ENCODE assay signal across 1 cellular context in genomic region chr6:30654798-30655742, GRCh38.
TF ChIP-seq lines count a peak whose summit lies in the region.

No MANE protein-coding gene starts in this region.

TF ChIP-seq in HepG2, 621 proteins besides CTCF, POLR2A, EP300 and RAD21 (continued from another document and continues in another):
- peak; percentile 96 for TF ChIP-seq ARID4A (CRISPR knock-in tag; IDR thresholded peaks at IDR 0.05; ENCODE audit: borderline replicate concordance)
- TF ChIP-seq ATRX (CRISPR knock-in tag; IDR thresholded peaks at IDR 0.05; ENCODE audit: borderline replicate concordance) = no peak
- TF ChIP-seq, protein P1, sequence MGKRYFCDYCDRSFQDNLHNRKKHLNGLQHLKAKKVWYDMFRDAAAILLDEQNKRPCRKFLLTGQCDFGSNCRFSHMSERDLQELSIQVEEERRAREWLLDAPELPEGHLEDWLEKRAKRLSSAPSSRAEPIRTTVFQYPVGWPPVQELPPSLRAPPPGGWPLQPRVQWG (CRISPR knock-in tag; IDR thresholded peaks at IDR 0.05; ENCODE audit: borderline replicate concordance, low read depth) = no peak
- no peak for TF ChIP-seq PAWR (CRISPR knock-in tag; IDR thresholded peaks at IDR 0.05; ENCODE audit: borderline replicate concordance)
- TF ChIP-seq ZSCAN30 (CRISPR knock-in tag; IDR thresholded peaks at IDR 0.05) = no peak
- no peak for TF ChIP-seq LRRFIP1 (CRISPR knock-in tag; conservative IDR thresholded peaks at IDR 0.05)
- peak; percentile 69; the same call in 1 of the 2 replicates for TF ChIP-seq ZNF572 (CRISPR knock-in tag; IDR thresholded peaks at IDR 0.05)
- TF ChIP-seq ZNF354B (CRISPR knock-in tag; IDR thresholded peaks at IDR 0.05) = no peak
- no peak for TF ChIP-seq ZNF256 (CRISPR knock-in tag; conservative IDR thresholded peaks at IDR 0.05)
- peak; percentile 77; the same call in 1 of the 2 replicates for TF ChIP-seq ZNF775 (CRISPR knock-in tag; IDR thresholded peaks at IDR 0.05; ENCODE audit: borderline replicate concordance)
- TF ChIP-seq, protein P2, sequence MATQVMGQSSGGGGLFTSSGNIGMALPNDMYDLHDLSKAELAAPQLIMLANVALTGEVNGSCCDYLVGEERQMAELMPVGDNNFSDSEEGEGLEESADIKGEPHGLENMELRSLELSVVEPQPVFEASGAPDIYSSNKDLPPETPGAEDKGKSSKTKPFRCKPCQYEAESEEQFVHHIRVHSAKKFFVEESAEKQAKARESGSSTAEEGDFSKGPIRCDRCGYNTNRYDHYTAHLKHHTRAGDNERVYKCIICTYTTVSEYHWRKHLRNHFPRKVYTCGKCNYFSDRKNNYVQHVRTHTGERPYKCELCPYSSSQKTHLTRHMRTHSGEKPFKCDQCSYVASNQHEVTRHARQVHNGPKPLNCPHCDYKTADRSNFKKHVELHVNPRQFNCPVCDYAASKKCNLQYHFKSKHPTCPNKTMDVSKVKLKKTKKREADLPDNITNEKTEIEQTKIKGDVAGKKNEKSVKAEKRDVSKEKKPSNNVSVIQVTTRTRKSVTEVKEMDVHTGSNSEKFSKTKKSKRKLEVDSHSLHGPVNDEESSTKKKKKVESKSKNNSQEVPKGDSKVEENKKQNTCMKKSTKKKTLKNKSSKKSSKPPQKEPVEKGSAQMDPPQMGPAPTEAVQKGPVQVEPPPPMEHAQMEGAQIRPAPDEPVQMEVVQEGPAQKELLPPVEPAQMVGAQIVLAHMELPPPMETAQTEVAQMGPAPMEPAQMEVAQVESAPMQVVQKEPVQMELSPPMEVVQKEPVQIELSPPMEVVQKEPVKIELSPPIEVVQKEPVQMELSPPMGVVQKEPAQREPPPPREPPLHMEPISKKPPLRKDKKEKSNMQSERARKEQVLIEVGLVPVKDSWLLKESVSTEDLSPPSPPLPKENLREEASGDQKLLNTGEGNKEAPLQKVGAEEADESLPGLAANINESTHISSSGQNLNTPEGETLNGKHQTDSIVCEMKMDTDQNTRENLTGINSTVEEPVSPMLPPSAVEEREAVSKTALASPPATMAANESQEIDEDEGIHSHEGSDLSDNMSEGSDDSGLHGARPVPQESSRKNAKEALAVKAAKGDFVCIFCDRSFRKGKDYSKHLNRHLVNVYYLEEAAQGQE (IDR thresholded peaks at IDR 0.05; ENCODE audit: borderline replicate concordance in 1 of 2, low read depth in 1 of 2, low read length in 2 of 2) = peak in 1 of 2 experiments; percentile 25; a peak in 1 of 4 replicates
- TF ChIP-seq TSC22D2 (CRISPR knock-in tag; IDR thresholded peaks at IDR 0.05; ENCODE audit: borderline replicate concordance) = no peak; the same call in 1 of the 2 replicates
- TF ChIP-seq HMGA1 (CRISPR knock-in tag; conservative IDR thresholded peaks at IDR 0.05) = no peak
- TF ChIP-seq, protein P3, sequence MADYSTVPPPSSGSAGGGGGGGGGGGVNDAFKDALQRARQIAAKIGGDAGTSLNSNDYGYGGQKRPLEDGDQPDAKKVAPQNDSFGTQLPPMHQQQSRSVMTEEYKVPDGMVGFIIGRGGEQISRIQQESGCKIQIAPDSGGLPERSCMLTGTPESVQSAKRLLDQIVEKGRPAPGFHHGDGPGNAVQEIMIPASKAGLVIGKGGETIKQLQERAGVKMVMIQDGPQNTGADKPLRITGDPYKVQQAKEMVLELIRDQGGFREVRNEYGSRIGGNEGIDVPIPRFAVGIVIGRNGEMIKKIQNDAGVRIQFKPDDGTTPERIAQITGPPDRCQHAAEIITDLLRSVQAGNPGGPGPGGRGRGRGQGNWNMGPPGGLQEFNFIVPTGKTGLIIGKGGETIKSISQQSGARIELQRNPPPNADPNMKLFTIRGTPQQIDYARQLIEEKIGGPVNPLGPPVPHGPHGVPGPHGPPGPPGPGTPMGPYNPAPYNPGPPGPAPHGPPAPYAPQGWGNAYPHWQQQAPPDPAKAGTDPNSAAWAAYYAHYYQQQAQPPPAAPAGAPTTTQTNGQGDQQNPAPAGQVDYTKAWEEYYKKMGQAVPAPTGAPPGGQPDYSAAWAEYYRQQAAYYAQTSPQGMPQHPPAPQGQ (CRISPR knock-in tag; IDR thresholded peaks at IDR 0.05; ENCODE audit: borderline replicate concordance) = peak; percentile 90; the same call in 1 of the 2 replicates
- no peak for TF ChIP-seq E2F5 (CRISPR knock-in tag; conservative IDR thresholded peaks at IDR 0.05)
- no peak for TF ChIP-seq PRMT3 (CRISPR knock-in tag; IDR thresholded peaks at IDR 0.05; ENCODE audit: borderline replicate concordance, low read depth)
- no peak for TF ChIP-seq AGO2 (optimal IDR thresholded peaks at IDR 0.05; ENCODE audit: low read depth, low read length)
- TF ChIP-seq NFATC3 (CRISPR knock-in tag; IDR thresholded peaks at IDR 0.05) = no peak
- no peak for TF ChIP-seq DR1 (CRISPR knock-in tag; IDR thresholded peaks at IDR 0.05)
- TF ChIP-seq, protein P4, sequence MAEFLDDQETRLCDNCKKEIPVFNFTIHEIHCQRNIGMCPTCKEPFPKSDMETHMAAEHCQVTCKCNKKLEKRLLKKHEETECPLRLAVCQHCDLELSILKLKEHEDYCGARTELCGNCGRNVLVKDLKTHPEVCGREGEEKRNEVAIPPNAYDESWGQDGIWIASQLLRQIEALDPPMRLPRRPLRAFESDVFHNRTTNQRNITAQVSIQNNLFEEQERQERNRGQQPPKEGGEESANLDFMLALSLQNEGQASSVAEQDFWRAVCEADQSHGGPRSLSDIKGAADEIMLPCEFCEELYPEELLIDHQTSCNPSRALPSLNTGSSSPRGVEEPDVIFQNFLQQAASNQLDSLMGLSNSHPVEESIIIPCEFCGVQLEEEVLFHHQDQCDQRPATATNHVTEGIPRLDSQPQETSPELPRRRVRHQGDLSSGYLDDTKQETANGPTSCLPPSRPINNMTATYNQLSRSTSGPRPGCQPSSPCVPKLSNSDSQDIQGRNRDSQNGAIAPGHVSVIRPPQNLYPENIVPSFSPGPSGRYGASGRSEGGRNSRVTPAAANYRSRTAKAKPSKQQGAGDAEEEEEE (CRISPR knock-in tag; IDR thresholded peaks at IDR 0.05; ENCODE audit: borderline replicate concordance) = no peak; the same call in 1 of the 2 replicates
- no peak for TF ChIP-seq ZC3H4 (CRISPR knock-in tag; IDR thresholded peaks at IDR 0.05; ENCODE audit: borderline replicate concordance)
- TF ChIP-seq NR2F2 (IDR thresholded peaks at IDR 0.05; ENCODE audit: borderline replicate concordance, low read depth) = peak; percentile 46; the same call in 1 of the 2 replicates
- peak; percentile 99 for TF ChIP-seq FOXO1 (CRISPR knock-in tag; IDR thresholded peaks at IDR 0.05)
- TF ChIP-seq SOX13 (IDR thresholded peaks at IDR 0.05) = peak; percentile 81
- TF ChIP-seq SOX13 (CRISPR knock-in tag; conservative IDR thresholded peaks at IDR 0.05 in 1 of 2, IDR thresholded peaks at IDR 0.05 in 1 of 2) = peak in 1 of 2 experiments; percentile 97; a peak in 2 of 4 replicates
- no peak for TF ChIP-seq MTA3 (CRISPR knock-in tag; IDR thresholded peaks at IDR 0.05)
- peak; percentile 98 for TF ChIP-seq TFAP4 (IDR thresholded peaks at IDR 0.05; ENCODE audit: borderline replicate concordance, low read depth)
- no peak for TF ChIP-seq ZFYVE20 (CRISPR knock-in tag; IDR thresholded peaks at IDR 0.05; ENCODE audit: borderline replicate concordance, low read depth)
- no peak; the same call in 1 of the 2 replicates for TF ChIP-seq NFRKB (IDR thresholded peaks at IDR 0.05)
- no peak for TF ChIP-seq ZNF3 (CRISPR knock-in tag; IDR thresholded peaks at IDR 0.05)
- peak; percentile 45; the same call in 1 of the 2 replicates for TF ChIP-seq TMF1 (CRISPR knock-in tag; IDR thresholded peaks at IDR 0.05; ENCODE audit: low read depth)
- TF ChIP-seq ZMYM3 (CRISPR knock-in tag; IDR thresholded peaks at IDR 0.05) = peak; percentile 70
- 0 out of 2 replicates have a peak, but pooled peaks have one; percentile 69 for TF ChIP-seq EEA1 (CRISPR knock-in tag; IDR thresholded peaks at IDR 0.05; ENCODE audit: borderline replicate concordance)
- peak; percentile 28; the same call in 1 of the 2 replicates for TF ChIP-seq CCDC6 (CRISPR knock-in tag; IDR thresholded peaks at IDR 0.05)
- no peak for TF ChIP-seq CEBPZ (IDR thresholded peaks at IDR 0.05; ENCODE audit: low read length)
- TF ChIP-seq NR3C1 (CRISPR knock-in tag; IDR thresholded peaks at IDR 0.05) = no peak
- TF ChIP-seq ZNF382 (CRISPR knock-in tag; IDR thresholded peaks at IDR 0.05; ENCODE audit: borderline replicate concordance) = no peak
- no peak for TF ChIP-seq ZNF34 (CRISPR knock-in tag; IDR thresholded peaks at IDR 0.05; ENCODE audit: borderline replicate concordance)
- TF ChIP-seq FOSL2 (CRISPR knock-in tag; IDR thresholded peaks at IDR 0.05) = peak; percentile 76
- no peak for TF ChIP-seq TEAD2 (CRISPR knock-in tag; IDR thresholded peaks at IDR 0.05)
- TF ChIP-seq ZSCAN25 (CRISPR knock-in tag; IDR thresholded peaks at IDR 0.05) = peak; percentile 90
- TF ChIP-seq ARID2 (CRISPR knock-in tag; IDR thresholded peaks at IDR 0.05; ENCODE audit: borderline replicate concordance) = no peak
- TF ChIP-seq PAX8 (CRISPR knock-in tag; IDR thresholded peaks at IDR 0.05; ENCODE audit: borderline replicate concordance) = no peak; the same call in 1 of the 2 replicates
- TF ChIP-seq FOSL1 (CRISPR knock-in tag; IDR thresholded peaks at IDR 0.05; ENCODE audit: borderline replicate concordance) = no peak
